ENCODE assay signal across 15 cellular contexts in the genomic region with DNA sequence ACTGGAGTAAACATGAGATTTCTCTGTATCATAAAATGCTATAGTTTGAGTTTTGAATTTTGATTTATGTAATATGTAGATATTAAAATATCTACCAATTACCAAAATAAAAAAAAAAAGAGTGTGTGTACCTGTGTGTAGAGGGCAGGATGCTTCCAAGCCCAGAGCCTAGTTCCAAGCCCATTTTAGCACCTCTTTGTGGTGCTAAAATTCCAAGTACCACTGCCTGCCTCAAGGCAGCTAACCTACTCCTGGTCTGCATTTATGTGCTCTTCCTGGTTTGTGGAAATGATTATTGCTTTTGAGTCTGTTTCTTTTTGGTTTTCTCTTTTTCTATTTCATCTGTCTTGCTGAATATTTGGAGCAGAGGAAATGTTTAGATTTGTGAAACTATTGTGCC. TPM values are rescaled to one million over a fixed set of nuclear protein-coding genes. Genes with fewer than 3 reads are reported as not detected.
A peak's percentile ranks its signal among the peaks of the same experiment; 100 is the strongest.
DNase-seq lines count a peak whose midpoint lies in the region; ATAC-seq and TF ChIP-seq lines count a peak whose summit lies in the region.
"Had no signal": no experiment of that assay in that cellular context is flagged by ENCODE, and none has a peak within 500 bp of the region (broad histone marks: within the 10 kb centered on the region; RNA-seq: fewer than 3 reads in every experiment).

No MANE protein-coding gene starts in this region.

- H3K9me3 ChIP-seq in DND-41 (ENCODE audit: insufficient read depth, low read length, severe bottlenecking) (peaks cover 16% of the 10 kb centered on the region), colonic mucosa (no peaks in the 10 kb centered on the region)

- H3K27me3 ChIP-seq in DND-41 (ENCODE audit: insufficient read depth, low read length, poor library complexity): no peaks in the 10 kb centered on the region
- no peaks in the 10 kb centered on the region for H3K27me3 ChIP-seq in colonic mucosa
- H3K27me3 ChIP-seq: BLaER1 had no signal

- H3K36me3 ChIP-seq in DND-41 (ENCODE audit: insufficient read depth, low read length): no peaks in the 10 kb centered on the region
- H3K36me3 ChIP-seq in colonic mucosa: no peaks in the 10 kb centered on the region
- H3K36me3 ChIP-seq: BLaER1 had no signal

- H4K20me1 ChIP-seq in DND-41 (ENCODE audit: insufficient read depth, low read length): no peaks in the 10 kb centered on the region
- H4K20me1 ChIP-seq: BLaER1 had no signal

- no peak overlapping the region for H3K4me2 ChIP-seq in DND-41 (ENCODE audit: insufficient read depth, low read length)
- H3K4me2 ChIP-seq: BLaER1 had no signal

- H3K4me1 ChIP-seq in DND-41 (ENCODE audit: insufficient read depth, low read length) (peaks cover 11% of the 10 kb centered on the region), colonic mucosa (no peaks in the 10 kb centered on the region)
- H3K4me1 ChIP-seq: BLaER1 had no signal

- no peak overlapping the region for H3K9ac ChIP-seq in DND-41 (ENCODE audit: low read depth, low read length)
- H3K9ac ChIP-seq in colonic mucosa (ENCODE audit: low read depth in 2 of 2, low read length in 2 of 2): no peak overlapping the region
- H3K9ac ChIP-seq: BLaER1 had no signal

- TF ChIP-seq CTCF in DND-41 (IDR thresholded peaks at IDR 0.05; ENCODE audit: borderline replicate concordance, extremely low read depth, low read length, poor library complexity, severe bottlenecking) (no peak), VCaP (conservative IDR thresholded peaks at IDR 0.05) (no peak), colonic mucosa (IDR thresholded peaks at IDR 0.05) (no peak)

- intact Hi-C loops in colonic mucosa (cut with DNase I): loop anchor here (10.0 kb wide), 1 partner anchor 87 kb away; no protein-coding TSS in a partner anchor

- H3K27ac ChIP-seq in DND-41 (ENCODE audit: low read length) (no peak overlapping the region), VCaP (peak overlapping the region; percentile 85), colonic mucosa (peak overlapping the region; percentile 78)
- H3K27ac ChIP-seq: BLaER1 had no signal

- 0 out of 2 replicates have a peak overlapping the region, but pooled peaks have one; percentile 24 for H2AFZ ChIP-seq in DND-41 (ENCODE audit: low read depth, low read length)

- DNase-seq in DND-41: no peak
- DNase-seq in colonic mucosa: no peak
- DNase-seq in stimulated activated CD4-positive, alpha-beta T cell treated with anti-CD3 and anti-CD28 coated beads, Interleukin-1b, Interleukin-23, amount 100 ng/mL, for 48 hours: no peak
- no peak for DNase-seq in OCI-M1 (lab: John Stamatoyannopoulos, UW)
- DNase-seq in H4 (ENCODE audit: low spot score): no peak
- no peak for DNase-seq in iPS-NIHi7 (ENCODE audit: extremely low spot score)
- DNase-seq: CD4-positive, alpha-beta T cell; CD8-positive, alpha-beta memory T cell; DMS 273 treated with DMSO at 0.1 percent for 48 hours; DMS79; GF-D8; H9 had no signal

- H3K4me3 ChIP-seq in DND-41 (ENCODE audit: low read depth in 1 of 2, low read length in 2 of 2) (no peak overlapping the region), colonic mucosa (no peak overlapping the region)
- H3K4me3 ChIP-seq: BLaER1 had no signal

- no peaks in the 10 kb centered on the region for H3K79me2 ChIP-seq in DND-41 (ENCODE audit: insufficient read depth, low read length)

- ATAC-seq in DND-41 (ENCODE audit: insufficient read depth, low read depth): no peak
- ATAC-seq: HCT116 had no signal

RNA-seq across cellular contexts. Expression of gene POU2F1, which starts 8.7 kb away (rescaled TPM):
- 10 to 100 TPM; 16.4 to 24.4 TPM for total RNA-seq in colonic mucosa
- total RNA-seq in H4 (2014; rRNA removed; shearing (Covaris generic)): 2.2 and 3.3 TPM in 2 replicates
